ENCODE assay signal across 1 cellular context in the genomic region with DNA sequence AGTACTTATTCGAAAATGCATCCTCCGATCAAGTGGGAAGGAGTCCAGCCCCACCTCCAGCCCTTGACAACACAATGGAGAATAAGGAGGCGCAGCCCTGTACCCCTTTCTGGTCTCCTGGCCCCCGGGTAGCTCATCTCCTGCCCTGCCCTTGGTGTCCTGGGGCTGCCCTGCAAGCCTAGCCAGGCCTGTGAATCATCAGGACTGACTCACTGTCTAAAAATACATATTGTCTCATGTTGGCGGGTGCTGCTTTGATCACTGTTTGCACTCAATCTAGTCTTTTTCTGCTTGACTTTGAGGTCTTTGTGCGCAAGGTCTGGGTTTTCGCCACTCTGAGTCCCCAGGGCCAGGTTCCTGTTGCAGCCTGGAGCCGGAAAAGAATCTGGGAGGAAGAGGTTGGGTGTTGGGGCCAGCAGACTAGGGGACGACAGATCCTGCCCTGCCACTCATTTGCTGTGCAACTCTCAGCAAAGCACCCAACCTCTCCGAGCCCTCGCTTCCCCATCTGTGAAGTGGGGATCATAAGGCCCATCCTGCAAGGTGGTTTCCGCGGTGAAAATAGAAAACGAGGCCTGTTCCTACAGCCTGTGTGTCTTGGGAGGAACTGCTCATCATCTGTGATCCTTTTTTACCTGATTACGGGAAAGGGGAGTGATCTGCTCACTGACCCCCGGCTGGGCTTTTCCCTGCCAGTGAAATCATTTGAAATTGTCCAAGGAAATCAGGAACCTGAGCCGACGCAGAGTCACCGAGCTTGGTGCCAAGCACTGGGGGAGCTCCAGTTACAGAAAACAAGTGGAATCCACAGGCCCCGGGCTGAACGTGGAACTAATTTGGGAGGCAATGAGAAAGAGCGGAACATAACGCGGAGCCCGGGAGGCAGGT.
TF ChIP-seq lines count a peak whose summit lies in the region.

No MANE protein-coding gene starts in this region.

TF ChIP-seq in HepG2, 621 proteins besides CTCF, POLR2A, EP300 and RAD21 (continued from another document and continues in another):
- TF ChIP-seq, protein P1, sequence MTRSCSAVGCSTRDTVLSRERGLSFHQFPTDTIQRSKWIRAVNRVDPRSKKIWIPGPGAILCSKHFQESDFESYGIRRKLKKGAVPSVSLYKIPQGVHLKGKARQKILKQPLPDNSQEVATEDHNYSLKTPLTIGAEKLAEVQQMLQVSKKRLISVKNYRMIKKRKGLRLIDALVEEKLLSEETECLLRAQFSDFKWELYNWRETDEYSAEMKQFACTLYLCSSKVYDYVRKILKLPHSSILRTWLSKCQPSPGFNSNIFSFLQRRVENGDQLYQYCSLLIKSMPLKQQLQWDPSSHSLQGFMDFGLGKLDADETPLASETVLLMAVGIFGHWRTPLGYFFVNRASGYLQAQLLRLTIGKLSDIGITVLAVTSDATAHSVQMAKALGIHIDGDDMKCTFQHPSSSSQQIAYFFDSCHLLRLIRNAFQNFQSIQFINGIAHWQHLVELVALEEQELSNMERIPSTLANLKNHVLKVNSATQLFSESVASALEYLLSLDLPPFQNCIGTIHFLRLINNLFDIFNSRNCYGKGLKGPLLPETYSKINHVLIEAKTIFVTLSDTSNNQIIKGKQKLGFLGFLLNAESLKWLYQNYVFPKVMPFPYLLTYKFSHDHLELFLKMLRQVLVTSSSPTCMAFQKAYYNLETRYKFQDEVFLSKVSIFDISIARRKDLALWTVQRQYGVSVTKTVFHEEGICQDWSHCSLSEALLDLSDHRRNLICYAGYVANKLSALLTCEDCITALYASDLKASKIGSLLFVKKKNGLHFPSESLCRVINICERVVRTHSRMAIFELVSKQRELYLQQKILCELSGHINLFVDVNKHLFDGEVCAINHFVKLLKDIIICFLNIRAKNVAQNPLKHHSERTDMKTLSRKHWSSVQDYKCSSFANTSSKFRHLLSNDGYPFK (CRISPR knock-in tag; IDR thresholded peaks at IDR 0.05; ENCODE audit: borderline replicate concordance): peak; percentile 64
- TF ChIP-seq, protein P2, sequence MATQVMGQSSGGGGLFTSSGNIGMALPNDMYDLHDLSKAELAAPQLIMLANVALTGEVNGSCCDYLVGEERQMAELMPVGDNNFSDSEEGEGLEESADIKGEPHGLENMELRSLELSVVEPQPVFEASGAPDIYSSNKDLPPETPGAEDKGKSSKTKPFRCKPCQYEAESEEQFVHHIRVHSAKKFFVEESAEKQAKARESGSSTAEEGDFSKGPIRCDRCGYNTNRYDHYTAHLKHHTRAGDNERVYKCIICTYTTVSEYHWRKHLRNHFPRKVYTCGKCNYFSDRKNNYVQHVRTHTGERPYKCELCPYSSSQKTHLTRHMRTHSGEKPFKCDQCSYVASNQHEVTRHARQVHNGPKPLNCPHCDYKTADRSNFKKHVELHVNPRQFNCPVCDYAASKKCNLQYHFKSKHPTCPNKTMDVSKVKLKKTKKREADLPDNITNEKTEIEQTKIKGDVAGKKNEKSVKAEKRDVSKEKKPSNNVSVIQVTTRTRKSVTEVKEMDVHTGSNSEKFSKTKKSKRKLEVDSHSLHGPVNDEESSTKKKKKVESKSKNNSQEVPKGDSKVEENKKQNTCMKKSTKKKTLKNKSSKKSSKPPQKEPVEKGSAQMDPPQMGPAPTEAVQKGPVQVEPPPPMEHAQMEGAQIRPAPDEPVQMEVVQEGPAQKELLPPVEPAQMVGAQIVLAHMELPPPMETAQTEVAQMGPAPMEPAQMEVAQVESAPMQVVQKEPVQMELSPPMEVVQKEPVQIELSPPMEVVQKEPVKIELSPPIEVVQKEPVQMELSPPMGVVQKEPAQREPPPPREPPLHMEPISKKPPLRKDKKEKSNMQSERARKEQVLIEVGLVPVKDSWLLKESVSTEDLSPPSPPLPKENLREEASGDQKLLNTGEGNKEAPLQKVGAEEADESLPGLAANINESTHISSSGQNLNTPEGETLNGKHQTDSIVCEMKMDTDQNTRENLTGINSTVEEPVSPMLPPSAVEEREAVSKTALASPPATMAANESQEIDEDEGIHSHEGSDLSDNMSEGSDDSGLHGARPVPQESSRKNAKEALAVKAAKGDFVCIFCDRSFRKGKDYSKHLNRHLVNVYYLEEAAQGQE (IDR thresholded peaks at IDR 0.05; ENCODE audit: borderline replicate concordance in 1 of 2, low read depth in 1 of 2, low read length in 2 of 2): peak in 1 of 2 experiments; percentile 56; a peak in 1 of 4 replicates
- TF ChIP-seq REL (CRISPR knock-in tag; conservative IDR thresholded peaks at IDR 0.05): peak; percentile 85; the same call in 1 of the 2 replicates
- no peak for TF ChIP-seq ZNF17 (CRISPR knock-in tag; IDR thresholded peaks at IDR 0.05)
- TF ChIP-seq ZBTB42 (CRISPR knock-in tag; IDR thresholded peaks at IDR 0.05): peak; percentile 77; the same call in 1 of the 2 replicates
- peak; percentile 65; the same call in 1 of the 2 replicates for TF ChIP-seq GATA4 (IDR thresholded peaks at IDR 0.05; ENCODE audit: borderline replicate concordance, low read depth)
- TF ChIP-seq, protein P3, sequence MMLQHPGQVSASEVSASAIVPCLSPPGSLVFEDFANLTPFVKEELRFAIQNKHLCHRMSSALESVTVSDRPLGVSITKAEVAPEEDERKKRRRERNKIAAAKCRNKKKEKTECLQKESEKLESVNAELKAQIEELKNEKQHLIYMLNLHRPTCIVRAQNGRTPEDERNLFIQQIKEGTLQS (CRISPR knock-in tag; IDR thresholded peaks at IDR 0.05): peak; percentile 98
- TF ChIP-seq SPEN (CRISPR knock-in tag; IDR thresholded peaks at IDR 0.05; ENCODE audit: low read depth): peak; percentile 76
- TF ChIP-seq ZNF362 (CRISPR knock-in tag; IDR thresholded peaks at IDR 0.05; ENCODE audit: borderline replicate concordance): peak; percentile 85; the same call in 1 of the 2 replicates
- peak; percentile 88 for TF ChIP-seq POLR2G (IDR thresholded peaks at IDR 0.05; ENCODE audit: low read depth, low read length)
- TF ChIP-seq ZNF792 (CRISPR knock-in tag; IDR thresholded peaks at IDR 0.05): peak; percentile 88; the same call in 1 of the 2 replicates
- TF ChIP-seq ZNF503 (CRISPR knock-in tag; IDR thresholded peaks at IDR 0.05): peak; percentile 93
- TF ChIP-seq, protein P4, sequence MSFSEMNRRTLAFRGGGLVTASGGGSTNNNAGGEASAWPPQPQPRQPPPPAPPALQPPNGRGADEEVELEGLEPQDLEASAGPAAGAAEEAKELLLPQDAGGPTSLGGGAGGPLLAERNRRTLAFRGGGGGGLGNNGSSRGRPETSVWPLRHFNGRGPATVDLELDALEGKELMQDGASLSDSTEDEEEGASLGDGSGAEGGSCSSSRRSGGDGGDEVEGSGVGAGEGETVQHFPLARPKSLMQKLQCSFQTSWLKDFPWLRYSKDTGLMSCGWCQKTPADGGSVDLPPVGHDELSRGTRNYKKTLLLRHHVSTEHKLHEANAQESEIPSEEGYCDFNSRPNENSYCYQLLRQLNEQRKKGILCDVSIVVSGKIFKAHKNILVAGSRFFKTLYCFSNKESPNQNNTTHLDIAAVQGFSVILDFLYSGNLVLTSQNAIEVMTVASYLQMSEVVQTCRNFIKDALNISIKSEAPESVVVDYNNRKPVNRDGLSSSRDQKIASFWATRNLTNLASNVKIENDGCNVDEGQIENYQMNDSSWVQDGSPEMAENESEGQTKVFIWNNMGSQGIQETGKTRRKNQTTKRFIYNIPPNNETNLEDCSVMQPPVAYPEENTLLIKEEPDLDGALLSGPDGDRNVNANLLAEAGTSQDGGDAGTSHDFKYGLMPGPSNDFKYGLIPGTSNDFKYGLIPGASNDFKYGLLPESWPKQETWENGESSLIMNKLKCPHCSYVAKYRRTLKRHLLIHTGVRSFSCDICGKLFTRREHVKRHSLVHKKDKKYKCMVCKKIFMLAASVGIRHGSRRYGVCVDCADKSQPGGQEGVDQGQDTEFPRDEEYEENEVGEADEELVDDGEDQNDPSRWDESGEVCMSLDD (CRISPR knock-in tag; IDR thresholded peaks at IDR 0.05; ENCODE audit: borderline replicate concordance): peak; percentile 98; the same call in 1 of the 2 replicates
- 0 out of 2 replicates have a peak, but pooled peaks have one; percentile 7 for TF ChIP-seq ZNF180 (CRISPR knock-in tag; IDR thresholded peaks at IDR 0.05; ENCODE audit: borderline replicate concordance, low read depth)
- TF ChIP-seq ZNF747 (CRISPR knock-in tag; IDR thresholded peaks at IDR 0.05; ENCODE audit: borderline replicate concordance): peak; percentile 97
- TF ChIP-seq KMT2A (CRISPR knock-in tag; IDR thresholded peaks at IDR 0.05): peak; percentile 64; the same call in 1 of the 2 replicates
- peak; percentile 87 for TF ChIP-seq SRSF1 (optimal IDR thresholded peaks at IDR 0.05; ENCODE audit: low read depth, low read length)
- peak; percentile 66; the same call in 1 of the 2 replicates for TF ChIP-seq ZFP36L1 (CRISPR knock-in tag; IDR thresholded peaks at IDR 0.05)
- peak; percentile 98 for TF ChIP-seq FOSL2 (CRISPR knock-in tag; IDR thresholded peaks at IDR 0.05)
- TF ChIP-seq RARG (CRISPR knock-in tag; IDR thresholded peaks at IDR 0.05; ENCODE audit: low read depth): no peak
- no peak for TF ChIP-seq CCAR2 (optimal IDR thresholded peaks at IDR 0.05; ENCODE audit: low read depth, low read length)
- TF ChIP-seq, protein P5, sequence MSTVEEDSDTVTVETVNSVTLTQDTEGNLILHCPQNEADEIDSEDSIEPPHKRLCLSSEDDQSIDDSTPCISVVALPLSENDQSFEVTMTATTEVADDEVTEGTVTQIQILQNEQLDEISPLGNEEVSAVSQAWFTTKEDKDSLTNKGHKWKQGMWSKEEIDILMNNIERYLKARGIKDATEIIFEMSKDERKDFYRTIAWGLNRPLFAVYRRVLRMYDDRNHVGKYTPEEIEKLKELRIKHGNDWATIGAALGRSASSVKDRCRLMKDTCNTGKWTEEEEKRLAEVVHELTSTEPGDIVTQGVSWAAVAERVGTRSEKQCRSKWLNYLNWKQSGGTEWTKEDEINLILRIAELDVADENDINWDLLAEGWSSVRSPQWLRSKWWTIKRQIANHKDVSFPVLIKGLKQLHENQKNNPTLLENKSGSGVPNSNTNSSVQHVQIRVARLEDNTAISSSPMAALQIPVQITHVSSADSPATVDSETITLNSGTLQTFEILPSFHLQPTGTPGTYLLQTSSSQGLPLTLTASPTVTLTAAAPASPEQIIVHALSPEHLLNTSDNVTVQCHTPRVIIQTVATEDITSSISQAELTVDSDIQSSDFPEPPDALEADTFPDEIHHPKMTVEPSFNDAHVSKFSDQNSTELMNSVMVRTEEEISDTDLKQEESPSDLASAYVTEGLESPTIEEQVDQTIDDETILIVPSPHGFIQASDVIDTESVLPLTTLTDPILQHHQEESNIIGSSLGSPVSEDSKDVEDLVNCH (CRISPR knock-in tag; IDR thresholded peaks at IDR 0.05): no peak
- 0 out of 2 replicates have a peak, but pooled peaks have one; percentile 29 for TF ChIP-seq NFATC3 (CRISPR knock-in tag; IDR thresholded peaks at IDR 0.05)
- TF ChIP-seq ZNF800 (CRISPR knock-in tag; IDR thresholded peaks at IDR 0.05): no peak
- TF ChIP-seq SALL1 (CRISPR knock-in tag; IDR thresholded peaks at IDR 0.05): peak; percentile 99
- no peak for TF ChIP-seq CBX2 (IDR thresholded peaks at IDR 0.05; ENCODE audit: low read depth, low read length)
- TF ChIP-seq CBX2 (CRISPR knock-in tag; IDR thresholded peaks at IDR 0.05; ENCODE audit: low read depth): peak; percentile 83; the same call in 1 of the 2 replicates
- TF ChIP-seq HDAC1 (CRISPR knock-in tag; IDR thresholded peaks at IDR 0.05): peak; percentile 90
